14 cellular contexts compared by ENCODE assay signal in the genomic region with DNA sequence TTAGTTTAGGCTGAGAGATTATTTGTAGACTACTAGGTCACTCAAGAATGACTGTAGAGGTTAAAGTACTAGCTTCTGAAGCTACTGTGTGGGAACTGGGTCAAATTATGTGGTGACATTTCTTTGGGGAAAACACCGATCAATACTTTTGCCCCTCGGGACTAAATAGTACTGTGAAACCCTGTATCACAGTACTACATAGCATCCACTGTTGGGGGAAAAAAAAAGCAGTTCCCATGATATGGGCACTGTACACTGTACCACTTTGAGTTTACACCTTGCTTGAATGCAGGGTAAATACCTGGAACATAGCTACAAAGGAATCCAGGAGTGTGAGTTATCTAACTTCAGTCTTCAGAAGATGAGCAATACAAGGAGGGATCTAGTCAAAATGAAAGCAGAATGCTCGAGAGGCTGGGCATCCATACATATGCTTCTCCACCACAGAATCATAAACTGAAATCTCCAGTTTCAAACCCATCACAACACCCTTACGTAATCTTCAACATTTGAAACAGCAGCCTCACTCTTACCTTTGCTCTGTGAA.
DNase-seq lines count a peak whose midpoint lies in the region; ATAC-seq lines count a peak whose summit lies in the region.
"Had no signal": no experiment of that assay in that cellular context is flagged by ENCODE, and none has a peak within 500 bp of the region (broad histone marks: within the 10 kb centered on the region; RNA-seq: fewer than 3 reads in every experiment).

No MANE protein-coding gene starts in this region.

- intact Hi-C loops in activated T-helper 1 cell treated with anti-CD3 and anti-CD28 coated beads, Interleukin-12 subunit alpha, Interleukin-12 subunit beta, Interleukin-2, Interleukin-4 antibody, amounts not matched to agents 30 ng/mL and 10 ng/mL and 1 ng/mL, durations not matched to agents 14 hours and 24 hours and 36 hours (cut with micrococcal nuclease): no loop called here

- H3K4me1 Mint-ChIP-seq in activated T-helper 1 cell treated with anti-CD3 and anti-CD28 coated beads, Interleukin-12 subunit alpha, Interleukin-12 subunit beta, Interleukin-2, Interleukin-4 antibody, amounts not matched to agents 30 ng/mL and 10 ng/mL and 1 ng/mL, durations not matched to agents 14 hours and 24 hours and 36 hours (ENCODE audit: low read depth): no peaks in the 10 kb centered on the region

- no peak overlapping the region for H3K27ac Mint-ChIP-seq in activated T-helper 1 cell treated with anti-CD3 and anti-CD28 coated beads, Interleukin-12 subunit alpha, Interleukin-12 subunit beta, Interleukin-2, Interleukin-4 antibody, amounts not matched to agents 30 ng/mL and 10 ng/mL and 1 ng/mL, durations not matched to agents 14 hours and 24 hours and 36 hours

- H3K9me3 Mint-ChIP-seq in activated T-helper 1 cell treated with anti-CD3 and anti-CD28 coated beads, Interleukin-12 subunit alpha, Interleukin-12 subunit beta, Interleukin-2, Interleukin-4 antibody, amounts not matched to agents 30 ng/mL and 10 ng/mL and 1 ng/mL, durations not matched to agents 14 hours and 24 hours and 36 hours: no peaks in the 10 kb centered on the region

- H3K27me3 Mint-ChIP-seq in activated T-helper 1 cell treated with anti-CD3 and anti-CD28 coated beads, Interleukin-12 subunit alpha, Interleukin-12 subunit beta, Interleukin-2, Interleukin-4 antibody, amounts not matched to agents 30 ng/mL and 10 ng/mL and 1 ng/mL, durations not matched to agents 14 hours and 24 hours and 36 hours (ENCODE audit: insufficient read depth): no peaks in the 10 kb centered on the region

- ATAC-seq in GM18502 (IDR thresholded peaks at IDR 0.05; ENCODE audit: poor library complexity, unreplicated experiment): peak; percentile 85
- peak; percentile 92 for ATAC-seq in GM19395 (IDR thresholded peaks at IDR 0.05; ENCODE audit: unreplicated experiment)
- ATAC-seq in HG02938 (IDR thresholded peaks at IDR 0.05; ENCODE audit: unreplicated experiment): peak; percentile 93
- peak; percentile 86 for ATAC-seq in HG03565 (IDR thresholded peaks at IDR 0.05; ENCODE audit: unreplicated experiment)
- no peak for ATAC-seq in GM21447 (IDR thresholded peaks at IDR 0.05; ENCODE audit: unreplicated experiment)

- no peak for DNase-seq in activated T-helper 1 cell treated with anti-CD3 and anti-CD28 coated beads, Interleukin-12 subunit alpha, Interleukin-12 subunit beta, Interleukin-2, Interleukin-4 antibody, amounts not matched to agents 30 ng/mL and 10 ng/mL and 1 ng/mL, durations not matched to agents 14 hours and 24 hours and 36 hours (ENCODE audit: low spot score)
- DNase-seq in NCI-H524 (lab: John Stamatoyannopoulos, UW) (no peak), NCI-H2029 (lab: John Stamatoyannopoulos, UW) (no peak)
- DNase-seq: anterior cingulate cortex, DMS53, NCI-H226, occipital lobe, small intestine, substantia nigra had no signal

- no peaks in the 10 kb centered on the region for H3K36me3 Mint-ChIP-seq in activated T-helper 1 cell treated with anti-CD3 and anti-CD28 coated beads, Interleukin-12 subunit alpha, Interleukin-12 subunit beta, Interleukin-2, Interleukin-4 antibody, amounts not matched to agents 30 ng/mL and 10 ng/mL and 1 ng/mL, durations not matched to agents 14 hours and 24 hours and 36 hours (ENCODE audit: low read depth)

- H3K4me3 Mint-ChIP-seq in activated T-helper 1 cell treated with anti-CD3 and anti-CD28 coated beads, Interleukin-12 subunit alpha, Interleukin-12 subunit beta, Interleukin-2, Interleukin-4 antibody, amounts not matched to agents 30 ng/mL and 10 ng/mL and 1 ng/mL, durations not matched to agents 14 hours and 24 hours and 36 hours: no peak overlapping the region
